In the genomic region with DNA sequence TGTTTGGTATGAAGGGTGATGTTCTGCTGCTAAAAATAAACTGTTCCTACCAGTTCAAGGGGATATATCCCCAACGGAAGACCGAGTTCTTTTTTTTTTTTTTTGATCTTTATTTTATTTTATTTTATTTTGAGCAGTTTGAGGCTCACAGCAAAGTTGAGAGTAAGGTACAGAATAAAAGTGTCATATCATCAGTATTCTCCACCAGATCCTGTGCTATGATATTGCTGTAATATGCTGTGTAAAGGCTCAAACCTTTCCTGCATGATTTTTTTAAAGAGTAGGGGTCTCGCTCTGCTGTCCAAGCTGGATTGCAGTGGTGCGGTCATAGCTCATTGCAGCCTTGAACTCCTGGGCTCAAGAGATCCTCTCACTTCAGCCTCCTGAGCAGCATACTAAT, we compare ENCODE assay signal across 3 cellular contexts.
TF ChIP-seq lines count a peak whose summit lies in the region.

No MANE protein-coding gene starts in this region.

TF ChIP-seq in HepG2, 621 proteins besides CTCF, POLR2A, EP300 and RAD21:
- TF ChIP-seq, protein P1, sequence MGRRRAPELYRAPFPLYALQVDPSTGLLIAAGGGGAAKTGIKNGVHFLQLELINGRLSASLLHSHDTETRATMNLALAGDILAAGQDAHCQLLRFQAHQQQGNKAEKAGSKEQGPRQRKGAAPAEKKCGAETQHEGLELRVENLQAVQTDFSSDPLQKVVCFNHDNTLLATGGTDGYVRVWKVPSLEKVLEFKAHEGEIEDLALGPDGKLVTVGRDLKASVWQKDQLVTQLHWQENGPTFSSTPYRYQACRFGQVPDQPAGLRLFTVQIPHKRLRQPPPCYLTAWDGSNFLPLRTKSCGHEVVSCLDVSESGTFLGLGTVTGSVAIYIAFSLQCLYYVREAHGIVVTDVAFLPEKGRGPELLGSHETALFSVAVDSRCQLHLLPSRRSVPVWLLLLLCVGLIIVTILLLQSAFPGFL (CRISPR knock-in tag; IDR thresholded peaks at IDR 0.05), result no peak
- TF ChIP-seq MAFK (conservative IDR thresholded peaks at IDR 0.05 in 1 of 2, IDR thresholded peaks at IDR 0.05 in 1 of 2; ENCODE audit: low read length in 2 of 2), result peak; percentile 63 to 71; a peak in 3 of 4 replicates
- no peak for TF ChIP-seq PHF21A (CRISPR knock-in tag; IDR thresholded peaks at IDR 0.05)
- TF ChIP-seq DNMT3B (CRISPR knock-in tag; conservative IDR thresholded peaks at IDR 0.05), result no peak
- TF ChIP-seq EED (CRISPR knock-in tag; IDR thresholded peaks at IDR 0.05), result no peak
- peak; percentile 58; the same call in 1 of the 2 replicates for TF ChIP-seq MAFF (IDR thresholded peaks at IDR 0.05; ENCODE audit: low read depth, low read length)

TF ChIP-seq in GM12891, 5 proteins besides CTCF, POLR2A, EP300 and RAD21:
- TF ChIP-seq POLR2AphosphoS5 (IDR thresholded peaks at IDR 0.05; ENCODE audit: low read depth, low read length) (no peak), PAX5 (IDR thresholded peaks at IDR 0.05; ENCODE audit: insufficient read depth, low read length, severe bottlenecking) (no peak), SPI1 (IDR thresholded peaks at IDR 0.05; ENCODE audit: low read depth, low read length) (no peak), POU2F2 (IDR thresholded peaks at IDR 0.05; ENCODE audit: low read depth, low read length) (no peak), TAF1 (IDR thresholded peaks at IDR 0.05; ENCODE audit: low read depth, low read length) (no peak)

TF ChIP-seq in K562, 482 proteins besides CTCF, POLR2A, EP300 and RAD21:
- TF ChIP-seq PTTG1 (tag; IDR thresholded peaks at IDR 0.05; ENCODE audit: low read depth) (no peak), ZNF507 (tag; conservative IDR thresholded peaks at IDR 0.05) (no peak), MAFF (IDR thresholded peaks at IDR 0.05; ENCODE audit: low read length) (peak; percentile 19; the same call in 1 of the 2 replicates), C11orf30 (IDR thresholded peaks at IDR 0.05; ENCODE audit: low read depth) (peak; percentile 28; the same call in 1 of the 2 replicates), HLTF (IDR thresholded peaks at IDR 0.05) (no peak), ZNF707 (CRISPR knock-in tag; conservative IDR thresholded peaks at IDR 0.05) (no peak), ZNF316 (IDR thresholded peaks at IDR 0.05) (peak; percentile 65)
